Comparison of ENCODE assay signal across 8 cellular contexts in the genomic region with DNA sequence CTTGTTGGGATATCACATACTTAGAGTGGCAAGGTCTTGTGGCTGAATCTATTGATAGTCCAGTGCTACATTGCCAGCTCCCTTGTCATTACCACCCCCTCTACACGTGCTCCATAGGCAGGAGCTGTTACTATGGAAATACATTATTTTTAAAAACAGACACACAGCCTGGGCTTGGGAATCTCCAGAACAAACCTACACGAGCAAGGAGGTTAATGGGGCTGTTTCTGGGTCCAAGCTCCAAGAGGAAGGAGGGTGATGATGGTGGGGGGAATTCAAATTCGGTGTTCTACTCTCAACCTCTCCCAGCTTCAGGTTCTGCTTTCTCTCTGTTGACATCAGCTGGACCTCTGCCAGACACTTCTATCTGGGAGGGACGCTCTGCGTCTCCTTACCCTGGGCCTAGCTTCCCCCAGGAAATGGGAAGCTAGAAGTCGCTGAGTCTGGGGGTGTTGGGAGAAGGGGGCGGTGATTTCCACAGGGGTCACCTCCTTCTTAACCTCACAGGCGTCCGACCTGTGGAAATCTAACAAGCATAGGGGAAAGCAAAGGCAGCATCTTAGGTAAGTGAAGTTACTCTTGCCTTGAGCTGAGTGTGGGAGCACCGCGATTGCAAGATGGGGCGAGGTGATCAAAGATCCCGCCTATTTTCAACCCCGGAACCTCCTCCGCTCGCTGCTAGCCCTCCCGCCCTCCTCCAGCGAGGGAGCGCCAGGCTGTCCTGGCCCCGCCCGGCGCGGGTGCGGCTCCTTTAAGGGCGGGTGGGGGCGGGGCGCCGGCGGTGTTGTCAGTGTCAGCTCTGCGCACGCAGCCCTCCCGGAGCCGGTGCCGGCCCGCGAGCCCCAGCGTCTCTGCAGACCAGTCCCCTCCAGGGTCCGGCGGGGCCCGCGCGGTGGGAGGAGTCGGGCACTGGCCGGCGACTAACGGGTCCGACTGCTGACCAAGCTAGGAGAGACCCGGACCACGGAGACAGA.
DNase-seq lines count a peak whose midpoint lies in the region; ATAC-seq and TF ChIP-seq lines count a peak whose summit lies in the region.

A gene (plus strand): TSS at position 781 of the 974 bp plus-strand sequence. CDS start 398 bp downstream, outside the sequence.

- DNase-seq in NCI-H2029 treated with DMSO at 0.1 percent for 48 hours (lab: John Stamatoyannopoulos, UW) = peak; percentile 55
- peak; percentile 82 for DNase-seq in T-helper 9 cell
- DNase-seq in astrocyte of the cerebellum (ENCODE audit: low read depth) = peak; percentile 63
- DNase-seq in hippocampal formation (lab: John Stamatoyannopoulos, UW) = peak; percentile 63 to 83
- DNase-seq in retinal pigment epithelial cell (ENCODE audit: low read depth) = no peak

- H3K4me3 ChIP-seq in astrocyte of the cerebellum (ENCODE audit: low read depth, low read length) = peak within 1 kb of the TSS; percentile 76
- H3K4me3 ChIP-seq in retinal pigment epithelial cell (ENCODE audit: low read length) = peak within 1 kb of the TSS; percentile 77

- peak; percentile 37 for ATAC-seq in GM18499 (IDR thresholded peaks at IDR 0.05; ENCODE audit: insufficient read depth, unreplicated experiment)
- peak; percentile 57 for ATAC-seq in HG02970 (IDR thresholded peaks at IDR 0.05; ENCODE audit: low FRiP score, unreplicated experiment)
- no peak for ATAC-seq in GM18870 (IDR thresholded peaks at IDR 0.05; ENCODE audit: unreplicated experiment)

- TF ChIP-seq CTCF in astrocyte of the cerebellum (IDR thresholded peaks at IDR 0.05; ENCODE audit: low read depth, low read length, missing control alignments) = no peak
- TF ChIP-seq CTCF in retinal pigment epithelial cell (conservative IDR thresholded peaks at IDR 0.05; ENCODE audit: low read depth, low read length) = no peak

- in situ Hi-C loops in astrocyte of the cerebellum (cut with HindIII; ENCODE audit: low sequenced_read_pairs) = loop anchor here (25.0 kb wide), 1 partner anchor 180 kb away; no protein-coding TSS in a partner anchor
